ENCODE assay signal across 9 cellular contexts in genomic region chr10:79179404-79180309, GRCh38.
DNase-seq lines count a peak whose midpoint lies in the region; ATAC-seq and TF ChIP-seq lines count a peak whose summit lies in the region.
"Had no signal": no experiment of that assay in that cellular context is flagged by ENCODE, and none has a peak within 500 bp of the region (broad histone marks: within the 10 kb centered on the region; RNA-seq: fewer than 3 reads in every experiment).

No MANE protein-coding gene starts in this region.

- H4K20me1 ChIP-seq in neural progenitor cell (ENCODE audit: low read depth): peaks cover 77% of the 10 kb centered on the region

- no peaks in the 10 kb centered on the region for H3F3A ChIP-seq in neural progenitor cell (ENCODE audit: low read depth)

- no peaks in the 10 kb centered on the region for H3K36me3 ChIP-seq in CD8-positive, alpha-beta memory T cell (ENCODE audit: insufficient read depth, low read length)
- H3K36me3 ChIP-seq in neural progenitor cell: no peaks in the 10 kb centered on the region

- H3K4me1 ChIP-seq in CD8-positive, alpha-beta memory T cell (ENCODE audit: insufficient read depth, low read length): no peaks in the 10 kb centered on the region
- H3K4me1 ChIP-seq in neural progenitor cell: peaks cover 56% of the 10 kb centered on the region

- peak overlapping the region; percentile 65 for H3K4me2 ChIP-seq in neural progenitor cell

- H3K9me3 Mint-ChIP-seq in CD8-positive, alpha-beta memory T cell: no peaks in the 10 kb centered on the region
- no peaks in the 10 kb centered on the region for H3K9me3 Mint-ChIP-seq in neural progenitor cell

- TF ChIP-seq CTCF in choroid plexus epithelial cell (conservative IDR thresholded peaks at IDR 0.05; ENCODE audit: low read depth, low read length): peak; percentile 19
- no peak for TF ChIP-seq CTCF in neural progenitor cell (IDR thresholded peaks at IDR 0.05)

- CTCF ChIA-PET in CD8-positive, alpha-beta memory T cell (lab: Charles Lee): interaction anchor here (1.5 kb wide), 1 partner anchor 16 kb away, joined by 3 read pairs; no protein-coding TSS in a partner anchor

- no peaks in the 10 kb centered on the region for H3K27me3 Mint-ChIP-seq in CD8-positive, alpha-beta memory T cell
- H3K27me3 Mint-ChIP-seq in neural progenitor cell (ENCODE audit: insufficient read depth, low read depth): peaks cover 10% of the 10 kb centered on the region

- no peak overlapping the region for H3K4me3 Mint-ChIP-seq in CD8-positive, alpha-beta memory T cell
- H3K4me3 Mint-ChIP-seq in neural progenitor cell: peak overlapping the region; percentile 78

- H3K4me1 Mint-ChIP-seq in CD8-positive, alpha-beta memory T cell: no peaks in the 10 kb centered on the region
- peaks cover 96% of the 10 kb centered on the region for H3K4me1 Mint-ChIP-seq in neural progenitor cell

- ATAC-seq in GM21423 (IDR thresholded peaks at IDR 0.05; ENCODE audit: unreplicated experiment) (no peak), sciatic nerve (no peak)

- no peak for DNase-seq in CD8-positive, alpha-beta memory T cell
- DNase-seq in NCI-H1436 treated with DMSO at 0.1 percent for 48 hours (lab: John Stamatoyannopoulos, UW) (peak; percentile 22), choroid plexus epithelial cell (ENCODE audit: low read depth) (peak; percentile 30), neural progenitor cell (ENCODE audit: low spot score) (peak; percentile 92), epidermal melanocyte (ENCODE audit: insufficient read length, low spot score) (no peak), sciatic nerve (ENCODE audit: low spot score) (no peak), AML-193 (lab: John Stamatoyannopoulos, UW) (no peak)
- DNase-seq: activated T-cell treated with anti-CD3 and anti-CD28 coated beads, Interleukin-2, amount 50 U/mL, for 48 hours had no signal

- peaks cover 0 to 3% (median 0%) of the 10 kb centered on the region in 3 donors for H3K36me3 Mint-ChIP-seq in CD8-positive, alpha-beta memory T cell
- peaks cover 11% of the 10 kb centered on the region for H3K36me3 Mint-ChIP-seq in neural progenitor cell

- no peaks in the 10 kb centered on the region for H3K9me3 ChIP-seq in CD8-positive, alpha-beta memory T cell (ENCODE audit: low read length)
- H3K9me3 ChIP-seq in neural progenitor cell (ENCODE audit: low read depth): no peaks in the 10 kb centered on the region

- POLR2A ChIA-PET in CD8-positive, alpha-beta memory T cell (lab: Charles Lee): no interaction called here

- no peak overlapping the region for H3K4me3 ChIP-seq in CD8-positive, alpha-beta memory T cell (ENCODE audit: low read length)
- H3K4me3 ChIP-seq in choroid plexus epithelial cell (ENCODE audit: low read depth, low read length): no peak overlapping the region
- H3K4me3 ChIP-seq in neural progenitor cell: no peak overlapping the region

- H3K27me3 ChIP-seq in CD8-positive, alpha-beta memory T cell (ENCODE audit: insufficient read depth, low read length, poor library complexity, severe bottlenecking): no peaks in the 10 kb centered on the region
- no peaks in the 10 kb centered on the region for H3K27me3 ChIP-seq in neural progenitor cell

- H2AFZ ChIP-seq in neural progenitor cell (replicated peaks): no peak overlapping the region

- no peak overlapping the region for H3K9ac ChIP-seq in neural progenitor cell

- H3K27ac ChIP-seq in CD8-positive, alpha-beta memory T cell (ENCODE audit: low read depth, low read length): peak overlapping the region; percentile 59
- H3K27ac ChIP-seq in neural progenitor cell: no peak overlapping the region

- H3K27ac Mint-ChIP-seq in CD8-positive, alpha-beta memory T cell: no peak overlapping the region
- peak overlapping the region; percentile 96 for H3K27ac Mint-ChIP-seq in neural progenitor cell

- intact Hi-C loops in sciatic nerve (cut with DNase I): loop anchor here (10.0 kb wide), 1 partner anchor 205 kb away; no protein-coding TSS in a partner anchor

- no peaks in the 10 kb centered on the region for H3K79me2 ChIP-seq in neural progenitor cell (ENCODE audit: low read depth)

Comparison
In these comparisons a context has a peak if more than half of its experiments do, and no peak if none do; other contexts are left out.
1. DNase-seq: peak in NCI-H1436 treated with DMSO at 0.1 percent for 48 hours (single experiment), choroid plexus epithelial cell (single experiment) and neural progenitor cell (single experiment); none in CD8-positive, alpha-beta memory T cell (0 of 5), epidermal melanocyte (single experiment), sciatic nerve (single experiment) and AML-193 (0 of 2).